20 cellular contexts compared by ENCODE assay signal in genomic region chr6:11608600-11609323, GRCh38.
DNase-seq lines count a peak whose midpoint lies in the region; ATAC-seq and TF ChIP-seq lines count a peak whose summit lies in the region.
"Had no signal": no experiment of that assay in that cellular context is flagged by ENCODE, and none has a peak within 500 bp of the region (broad histone marks: within the 10 kb centered on the region; RNA-seq: fewer than 3 reads in every experiment).

No MANE protein-coding gene starts in this region.

- H3K4me3 Mint-ChIP-seq in neural crest cell = no peak overlapping the region
- H3K4me3 Mint-ChIP-seq: activated T-helper 17 cell treated with anti-CD3 and anti-CD28 coated beads, Interleukin-2, amount 50 U/mL, for 72 hours; CD8-positive, alpha-beta T cell; T-helper 1 cell treated with Interleukin-12 subunit alpha and Interleukin-12 subunit beta and Interleukin-4 antibody, amounts not matched to agents 30 μg/mL and 1 μg/mL, for 36 hours had no signal

- TF ChIP-seq POLR2A in heart left ventricle (IDR thresholded peaks at IDR 0.05) = no peak
- no peak for TF ChIP-seq POLR2A in upper lobe of left lung (IDR thresholded peaks at IDR 0.05)

- 89 to 94% (median 92%) methylated on average over 6 of the region's 6 CpGs for WGBS in heart left ventricle, 4 donors
- WGBS in upper lobe of left lung, 2 donors = 73 to 78% methylated on average over 6 of the region's 6 CpGs

- intact Hi-C loops in heart left ventricle (cut with DNase I) = loop anchor here in 5 of 10 donors (5.0 to 10.0 kb wide), 2 partner anchors 44 to 986 kb away; no protein-coding TSS in a partner anchor
- intact Hi-C loops in left cardiac atrium (cut with DNase I) = loop anchor here in 1 of 2 donors (5.0 kb wide), 1 partner anchor 44 kb away; no protein-coding TSS in a partner anchor

- no peak for TF ChIP-seq CTCF in heart left ventricle (IDR thresholded peaks at IDR 0.05)
- no peak for TF ChIP-seq CTCF in neural crest cell (conservative IDR thresholded peaks at IDR 0.05)
- TF ChIP-seq CTCF in upper lobe of left lung (IDR thresholded peaks at IDR 0.05) = no peak

- peaks cover 5% of the 10 kb centered on the region for H3K9me3 Mint-ChIP-seq in neural crest cell
- H3K9me3 Mint-ChIP-seq: activated T-helper 17 cell treated with anti-CD3 and anti-CD28 coated beads, Interleukin-2, amount 50 U/mL, for 72 hours; CD8-positive, alpha-beta T cell; T-helper 1 cell treated with Interleukin-12 subunit alpha and Interleukin-12 subunit beta and Interleukin-4 antibody, amounts not matched to agents 30 μg/mL and 1 μg/mL, for 36 hours had no signal

- peak overlapping the region; percentile 87 for H3K27ac Mint-ChIP-seq in neural crest cell (ENCODE audit: unreplicated experiment)
- H3K27ac Mint-ChIP-seq: activated T-helper 17 cell treated with anti-CD3 and anti-CD28 coated beads, Interleukin-2, amount 50 U/mL, for 72 hours; CD8-positive, alpha-beta T cell; T-helper 1 cell treated with Interleukin-12 subunit alpha and Interleukin-12 subunit beta and Interleukin-4 antibody, amounts not matched to agents 30 μg/mL and 1 μg/mL, for 36 hours had no signal

- no peaks in the 10 kb centered on the region for H3K36me3 ChIP-seq in heart left ventricle
- no peaks in the 10 kb centered on the region for H3K36me3 ChIP-seq in upper lobe of left lung
- H3K36me3 ChIP-seq: gastroesophageal sphincter, neutrophil, thyroid gland had no signal

- DNase-seq in heart left ventricle (no peak), left cardiac atrium (no peak), dermis blood vessel endothelial cell (peak; percentile 41), neural crest cell (ENCODE audit: low read depth, low spot score) (no peak), upper lobe of left lung (no peak), NCI-H1436 (lab: John Stamatoyannopoulos, UW) (no peak), NCI-H1105 treated with DMSO at 0.1 percent for 48 hours (lab: John Stamatoyannopoulos, UW) (no peak), kidney tubule cell (ENCODE audit: low spot score) (no peak)
- DNase-seq: CD8-positive, alpha-beta T cell; cerebellar nuclear complex; DMS79 treated with DMSO at 0.1 percent for 48 hours; mammary epithelial cell; MV-4-11; NCI-H748 treated with DMSO at 0.1 percent for 48 hours; stimulated activated CD4-positive, alpha-beta T cell treated with anti-CD3 and anti-CD28 coated beads, Interleukin-4, amount 100 ng/mL, for 4 hours; thyroid gland had no signal

- H3K36me3 Mint-ChIP-seq in neural crest cell (ENCODE audit: low read depth) = no peaks in the 10 kb centered on the region
- H3K36me3 Mint-ChIP-seq: CD8-positive, alpha-beta T cell had no signal

- H3K27ac ChIP-seq in heart left ventricle (peak overlapping the region in 10 of 12 donors; percentile 8 to 74 (median 48)), upper lobe of left lung (peak overlapping the region; percentile 45 to 79 (median 54))
- H3K27ac ChIP-seq: neutrophil, thyroid gland had no signal

- peaks cover 39% of the 10 kb centered on the region for H3K4me1 Mint-ChIP-seq in neural crest cell
- H3K4me1 Mint-ChIP-seq: activated T-helper 17 cell treated with anti-CD3 and anti-CD28 coated beads, Interleukin-2, amount 50 U/mL, for 72 hours had no signal

- H3K27me3 Mint-ChIP-seq in neural crest cell (ENCODE audit: low read depth) = no peaks in the 10 kb centered on the region

- TF ChIP-seq EP300 in upper lobe of left lung (IDR thresholded peaks at IDR 0.05) = no peak

- H3K4me1 ChIP-seq in heart left ventricle (peaks cover 0 to 48% (median 36%) of the 10 kb centered on the region in 12 donors), upper lobe of left lung (peaks cover 39 to 51% (median 45%) of the 10 kb centered on the region in 4 donors)

- no peak overlapping the region for H3K4me3 ChIP-seq in heart left ventricle
- H3K4me3 ChIP-seq in upper lobe of left lung = no peak overlapping the region
- H3K4me3 ChIP-seq: thyroid gland had no signal

- no peaks in the 10 kb centered on the region for H3K9me3 ChIP-seq in heart left ventricle
- H3K9me3 ChIP-seq in upper lobe of left lung = no peaks in the 10 kb centered on the region
- H3K9me3 ChIP-seq: gastroesophageal sphincter, neutrophil, thyroid gland had no signal

- H3K27me3 ChIP-seq in heart left ventricle = no peaks in the 10 kb centered on the region
- no peaks in the 10 kb centered on the region for H3K27me3 ChIP-seq in upper lobe of left lung
- H3K27me3 ChIP-seq: gastroesophageal sphincter, neutrophil, thyroid gland had no signal

- ATAC-seq in heart left ventricle (no peak), left cardiac atrium (no peak), upper lobe of left lung (ENCODE audit: low FRiP score in 2 of 2) (no peak)
- ATAC-seq: activated T-helper 17 cell treated with anti-CD3 and anti-CD28 coated beads, Interleukin-2, amount 50 U/mL, for 72 hours; CD8-positive, alpha-beta T cell had no signal
